Comparison of ENCODE assay signal across 1 cellular context in genomic region chr21:31254131-31254530, GRCh38.
TF ChIP-seq lines count a peak whose summit lies in the region.

No MANE protein-coding gene starts in this region.

TF ChIP-seq in HepG2, 621 proteins besides CTCF, POLR2A, EP300 and RAD21 (continued from another document):
- TF ChIP-seq HMGXB3 (CRISPR knock-in tag; IDR thresholded peaks at IDR 0.05; ENCODE audit: borderline replicate concordance): no peak
- no peak for TF ChIP-seq RERE (CRISPR knock-in tag; IDR thresholded peaks at IDR 0.05; ENCODE audit: low read depth)
- no peak for TF ChIP-seq NFYC (CRISPR knock-in tag; IDR thresholded peaks at IDR 0.05)
- TF ChIP-seq REST (IDR thresholded peaks at IDR 0.05; ENCODE audit: borderline replicate concordance in 1 of 2, low read depth in 1 of 2, low read length in 2 of 2): no peak
- TF ChIP-seq ZSCAN25 (CRISPR knock-in tag; IDR thresholded peaks at IDR 0.05): no peak
- no peak for TF ChIP-seq IRF9 (CRISPR knock-in tag; IDR thresholded peaks at IDR 0.05; ENCODE audit: borderline replicate concordance)
